ENCODE assay signal across 27 cellular contexts in genomic region chr3:73510784-73511183, GRCh38.
DNase-seq lines count a peak whose midpoint lies in the region; ATAC-seq and TF ChIP-seq lines count a peak whose summit lies in the region.
"Had no signal": no experiment of that assay in that cellular context is flagged by ENCODE, and none has a peak within 500 bp of the region (broad histone marks: within the 10 kb centered on the region; RNA-seq: fewer than 3 reads in every experiment).

No MANE protein-coding gene starts in this region.

- peak overlapping the region in 4 of 5 experiments; percentile 22 to 77 (median 56) for H3K4me3 Mint-ChIP-seq in brain
- H3K4me3 Mint-ChIP-seq: activated CD4-positive, alpha-beta memory T cell treated with anti-CD3 and anti-CD28 coated beads, Interleukin-2, amount 10 ng/mL, durations not matched to agents 7 days and 5 days; activated naive CD4-positive, alpha-beta T cell treated with anti-CD3 and anti-CD28 coated beads, Interleukin-2, amount 50 U/mL, for 24 hours; activated T-helper 17 cell treated with anti-CD3 and anti-CD28 coated beads, Interleukin-2, amount 50 U/mL, for 72 hours; CD8-positive, alpha-beta T cell; mesothelial cell of epicardium; T-cell had no signal

- peaks cover 88% of the 10 kb centered on the region for H3K4me1 Mint-ChIP-seq in brain
- H3K4me1 Mint-ChIP-seq: activated CD4-positive, alpha-beta memory T cell treated with anti-CD3 and anti-CD28 coated beads, Interleukin-2, amount 10 ng/mL, durations not matched to agents 7 days and 5 days; activated naive CD4-positive, alpha-beta T cell treated with anti-CD3 and anti-CD28 coated beads, Interleukin-2, amount 50 U/mL, for 24 hours; activated T-helper 17 cell treated with anti-CD3 and anti-CD28 coated beads, Interleukin-2, amount 50 U/mL, for 72 hours; T-cell had no signal

- no peak for DNase-seq in gastrocnemius medialis
- no peak for DNase-seq in NCI-H187 treated with DMSO at 0.1 percent for 48 hours (lab: John Stamatoyannopoulos, UW)
- DNase-seq in heart left ventricle: no peak
- DNase-seq in epidermal melanocyte (ENCODE audit: insufficient read length, low spot score): no peak
- DNase-seq: activated CD4-positive, alpha-beta memory T cell treated with anti-CD3 and anti-CD28 coated beads, Interleukin-2, amount 10 ng/mL, durations not matched to agents 7 days and 5 days; AML-193; CD8-positive, alpha-beta T cell; GOT3; Kasumi-1; left ventricle myocardium superior; MV-4-11; NCI-H1436 treated with DMSO at 0.1 percent for 48 hours; NCI-H2171; NCI-H510A; PC-9; Right ventricle myocardium superior; stimulated activated naive CD4-positive, alpha-beta T cell treated with Interleukin-2 at 50 U/mL for 16 hours; T-cell had no signal

- H3K27me3 Mint-ChIP-seq in brain: peaks cover 8% of the 10 kb centered on the region
- H3K27me3 Mint-ChIP-seq: activated CD4-positive, alpha-beta memory T cell treated with anti-CD3 and anti-CD28 coated beads, Interleukin-2, amount 10 ng/mL, durations not matched to agents 7 days and 5 days had no signal

- H3K9ac ChIP-seq in BLaER1: no peak overlapping the region
- no peak overlapping the region for H3K9ac ChIP-seq in mucosa of rectum (ENCODE audit: low read depth in 1 of 2, low read length in 2 of 2)
- H3K9ac ChIP-seq: parathyroid adenoma had no signal

- H3K36me3 ChIP-seq in BLaER1: no peaks in the 10 kb centered on the region
- no peaks in the 10 kb centered on the region for H3K36me3 ChIP-seq in mucosa of rectum (ENCODE audit: control insufficient read depth in 2 of 2, insufficient read depth in 2 of 2, low read length in 2 of 2)
- H3K36me3 ChIP-seq in gastrocnemius medialis: no peaks in the 10 kb centered on the region
- H3K36me3 ChIP-seq in heart left ventricle: no peaks in the 10 kb centered on the region

- no peaks in the 10 kb centered on the region for H3K9me3 Mint-ChIP-seq in brain
- H3K9me3 Mint-ChIP-seq: activated CD4-positive, alpha-beta memory T cell treated with anti-CD3 and anti-CD28 coated beads, Interleukin-2, amount 10 ng/mL, durations not matched to agents 7 days and 5 days; activated naive CD4-positive, alpha-beta T cell treated with anti-CD3 and anti-CD28 coated beads, Interleukin-2, amount 50 U/mL, for 24 hours; activated T-helper 17 cell treated with anti-CD3 and anti-CD28 coated beads, Interleukin-2, amount 50 U/mL, for 72 hours; CD8-positive, alpha-beta T cell; mesothelial cell of epicardium; T-cell had no signal

- H3K4me3 ChIP-seq in BLaER1 (no peak overlapping the region), mucosa of rectum (ENCODE audit: low read length in 2 of 2) (no peak overlapping the region), gastrocnemius medialis (no peak overlapping the region), heart left ventricle (no peak overlapping the region)
- H3K4me3 ChIP-seq: PC-9 had no signal

- TF ChIP-seq CTCF in brain (conservative IDR thresholded peaks at IDR 0.05): no peak
- TF ChIP-seq CTCF in gastrocnemius medialis (IDR thresholded peaks at IDR 0.05 in 4 of 5, conservative IDR thresholded peaks at IDR 0.05 in 1 of 5): no peak
- TF ChIP-seq CTCF in heart left ventricle (IDR thresholded peaks at IDR 0.05): no peak

- no peaks in the 10 kb centered on the region for H4K20me1 ChIP-seq in BLaER1

- 76 to 83% (median 79%) methylated on average over 3 of the region's 3 CpGs for WGBS in heart left ventricle, 4 donors

- no peak for ATAC-seq in gastrocnemius medialis
- ATAC-seq in heart left ventricle: no peak
- ATAC-seq in GM19023 (IDR thresholded peaks at IDR 0.05; ENCODE audit: unreplicated experiment): no peak
- ATAC-seq: activated CD4-positive, CD25-positive, alpha-beta regulatory T cell treated with anti-CD3 and anti-CD28 coated beads, Interleukin-2, amount 50 U/mL, for 24 hours; activated T-helper 17 cell treated with anti-CD3 and anti-CD28 coated beads, Interleukin-2, amount 50 U/mL, for 72 hours; CD8-positive, alpha-beta T cell; T-cell had no signal

- H3K9me3 ChIP-seq in BLaER1 (no peaks in the 10 kb centered on the region), mucosa of rectum (ENCODE audit: control insufficient read depth in 2 of 2, low read length in 2 of 2) (no peaks in the 10 kb centered on the region), gastrocnemius medialis (no peaks in the 10 kb centered on the region), heart left ventricle (no peaks in the 10 kb centered on the region)

- in situ Hi-C loops in gastrocnemius medialis (cut with MboI; ENCODE audit: low sequenced_read_pairs in 4 of 4): loop anchor here (5.0 to 25.0 kb wide), 5 partner anchors 94 to 334 kb away; no protein-coding TSS in a partner anchor

- H3K4me2 ChIP-seq in BLaER1: peak overlapping the region; percentile 60
- H3K4me2 ChIP-seq: PC-9 had no signal

- H3K27ac ChIP-seq in BLaER1 (peak overlapping the region; percentile 73), mucosa of rectum (ENCODE audit: low read depth in 2 of 2, low read length in 2 of 2) (peak overlapping the region; percentile 50 to 60), gastrocnemius medialis (peak overlapping the region in 3 of 4 donors; percentile 57 to 70 (median 66)), heart left ventricle (peak overlapping the region in 4 of 12 donors; percentile 39 to 85 (median 68))
- H3K27ac ChIP-seq: parathyroid adenoma, PC-9 had no signal

- H3K4me1 ChIP-seq in BLaER1 (peaks cover 45% of the 10 kb centered on the region), mucosa of rectum (ENCODE audit: control insufficient read depth in 2 of 2, insufficient read depth in 2 of 2, low read length in 2 of 2) (peaks cover 35 to 37% of the 10 kb centered on the region in 2 donors), gastrocnemius medialis (peaks cover 34 to 40% of the 10 kb centered on the region in 2 donors), heart left ventricle (peaks cover 0 to 77% (median 24%) of the 10 kb centered on the region in 12 donors)
- H3K4me1 ChIP-seq: parathyroid adenoma had no signal

- TF ChIP-seq POLR2A in gastrocnemius medialis (IDR thresholded peaks at IDR 0.05): no peak
- no peak for TF ChIP-seq POLR2A in heart left ventricle (IDR thresholded peaks at IDR 0.05)

- intact Hi-C loops in gastrocnemius medialis (cut with DNase I; ENCODE audit: low total_unique reads): no loop called here
- intact Hi-C loops in heart left ventricle (cut with DNase I): loop anchor here in 4 of 10 donors (2.0 to 10.0 kb wide), 5 partner anchors 107 to 337 kb away; partner anchors contain the start of gene PDZRN3 (in 1 of the 4)

- peaks cover 4% of the 10 kb centered on the region for H3K36me3 Mint-ChIP-seq in brain
- H3K36me3 Mint-ChIP-seq: activated naive CD4-positive, alpha-beta T cell treated with anti-CD3 and anti-CD28 coated beads, Interleukin-2, amount 50 U/mL, for 24 hours; CD8-positive, alpha-beta T cell; mesothelial cell of epicardium; T-cell had no signal

- H3K27me3 ChIP-seq in BLaER1 (no peaks in the 10 kb centered on the region), mucosa of rectum (ENCODE audit: control insufficient read depth in 2 of 2, insufficient read depth in 2 of 2, low read length in 2 of 2) (no peaks in the 10 kb centered on the region), gastrocnemius medialis (no peaks in the 10 kb centered on the region), heart left ventricle (no peaks in the 10 kb centered on the region)

- peak overlapping the region in 4 of 5 experiments; percentile 76 to 97 (median 86) for H3K27ac Mint-ChIP-seq in brain
- H3K27ac Mint-ChIP-seq: activated CD4-positive, alpha-beta memory T cell treated with anti-CD3 and anti-CD28 coated beads, Interleukin-2, amount 10 ng/mL, durations not matched to agents 7 days and 5 days; activated naive CD4-positive, alpha-beta T cell treated with anti-CD3 and anti-CD28 coated beads, Interleukin-2, amount 50 U/mL, for 24 hours; activated T-helper 17 cell treated with anti-CD3 and anti-CD28 coated beads, Interleukin-2, amount 50 U/mL, for 72 hours; CD8-positive, alpha-beta T cell; T-cell had no signal
